In genomic region chr7:142603870-142604448, GRCh38 we compare ENCODE assay signal across 8 cellular contexts.
DNase-seq lines count a peak whose midpoint lies in the region; ATAC-seq and TF ChIP-seq lines count a peak whose summit lies in the region.

No MANE protein-coding gene starts in this region.

- no peaks in the 10 kb centered on the region for H3K9me3 Mint-ChIP-seq in CD8-positive, alpha-beta memory T cell

- no peak for TF ChIP-seq POLR2A in right lobe of liver (IDR thresholded peaks at IDR 0.05)

- in situ Hi-C loops in mammary epithelial cell (cut with MboI; ENCODE audit: low sequenced_read_pairs in 2 of 2) = no loop called here

- no peaks in the 10 kb centered on the region for H3K9me3 ChIP-seq in CD8-positive, alpha-beta memory T cell (ENCODE audit: low read length)
- H3K9me3 ChIP-seq in mammary epithelial cell (replicated peaks; ENCODE audit: insufficient read depth, low read length) (no peaks in the 10 kb centered on the region), right lobe of liver (no peaks in the 10 kb centered on the region)

- WGBS in mammary epithelial cell (ENCODE audit: low coverage, missing lambda C conversion rate) = 17% methylated on average over 9 of the region's 9 CpGs
- 15% methylated on average over 9 of the region's 9 CpGs for WGBS in right lobe of liver (ENCODE audit: insufficient coverage, low coverage, low lambda C conversion rate, missing lambda C conversion rate)

- H3K79me2 ChIP-seq in mammary epithelial cell (ENCODE audit: insufficient read depth, low read length) = no peaks in the 10 kb centered on the region

- H3K4me2 ChIP-seq in mammary epithelial cell (ENCODE audit: insufficient read depth, low read depth, low read length) = peak overlapping the region; percentile 64

- peaks cover 0 to 2% of the 10 kb centered on the region in 2 donors for H3K27me3 Mint-ChIP-seq in CD8-positive, alpha-beta memory T cell

- no peaks in the 10 kb centered on the region for H3K36me3 ChIP-seq in CD8-positive, alpha-beta memory T cell (ENCODE audit: insufficient read depth, low read length)
- H3K36me3 ChIP-seq in mammary epithelial cell (ENCODE audit: insufficient read depth, low read length) = no peaks in the 10 kb centered on the region
- H3K36me3 ChIP-seq in right lobe of liver = no peaks in the 10 kb centered on the region

- no peaks in the 10 kb centered on the region for H3K4me1 ChIP-seq in CD8-positive, alpha-beta memory T cell (ENCODE audit: insufficient read depth, low read length)
- H3K4me1 ChIP-seq in mammary epithelial cell (ENCODE audit: insufficient read depth, low read length) = no peaks in the 10 kb centered on the region
- H3K4me1 ChIP-seq in right lobe of liver = no peaks in the 10 kb centered on the region

- POLR2A ChIA-PET in CD8-positive, alpha-beta memory T cell (lab: Charles Lee) = no interaction called here

- intact Hi-C loops in mammary epithelial cell (cut with micrococcal nuclease) (loop anchor here (1.0 to 10.0 kb wide), 4 partner anchors 28 to 401 kb away; no protein-coding TSS in a partner anchor), right lobe of liver (cut with DNase I) (no loop called here)

- peak; percentile 72 for ATAC-seq in GM19035 (IDR thresholded peaks at IDR 0.05; ENCODE audit: unreplicated experiment)
- peak; percentile 55 to 64 (median 60) for ATAC-seq in right lobe of liver
- ATAC-seq in HG03045 (IDR thresholded peaks at IDR 0.05; ENCODE audit: unreplicated experiment) = no peak

- H3K4me3 Mint-ChIP-seq in CD8-positive, alpha-beta memory T cell = peak overlapping the region in 5 of 7 donors; percentile 11 to 30 (median 29)

- no peak overlapping the region for H3K27ac ChIP-seq in CD8-positive, alpha-beta memory T cell (ENCODE audit: low read depth, low read length)
- no peak overlapping the region for H3K27ac ChIP-seq in mammary epithelial cell (ENCODE audit: insufficient read depth, low read depth, low read length)
- H3K27ac ChIP-seq in right lobe of liver = no peak overlapping the region

- H2AFZ ChIP-seq in mammary epithelial cell (ENCODE audit: low read depth, low read length) = peak overlapping the region; percentile 9

- no peaks in the 10 kb centered on the region for H3K27me3 ChIP-seq in CD8-positive, alpha-beta memory T cell (ENCODE audit: insufficient read depth, low read length, poor library complexity, severe bottlenecking)
- H3K27me3 ChIP-seq in mammary epithelial cell (ENCODE audit: insufficient read depth, low read length) (no peaks in the 10 kb centered on the region), right lobe of liver (no peaks in the 10 kb centered on the region)

- no peak overlapping the region for H3K4me3 ChIP-seq in CD8-positive, alpha-beta memory T cell (ENCODE audit: low read length)
- no peak overlapping the region for H3K4me3 ChIP-seq in mammary epithelial cell (replicated peaks in 1 of 3; ENCODE audit: insufficient read depth in 1 of 3, low read depth in 2 of 3, low read length in 3 of 3)
- no peak overlapping the region for H3K4me3 ChIP-seq in right lobe of liver

- peaks cover 2 to 21% (median 9%) of the 10 kb centered on the region in 3 donors for H3K4me1 Mint-ChIP-seq in CD8-positive, alpha-beta memory T cell

- no TSS peak for BruUV-seq in mammary epithelial cell (replicated peaks; lab: Mats Ljungman, UMichigan)

- H3K9ac ChIP-seq in mammary epithelial cell (ENCODE audit: insufficient read depth, low read length) = no peak overlapping the region

- H3K36me3 Mint-ChIP-seq in CD8-positive, alpha-beta memory T cell = no peaks in the 10 kb centered on the region

- TF ChIP-seq CTCF in mammary epithelial cell (conservative IDR thresholded peaks at IDR 0.05 in 1 of 2, IDR thresholded peaks at IDR 0.05 in 1 of 2; ENCODE audit: extremely low read depth in 1 of 2, insufficient read depth in 1 of 2, low read depth in 1 of 2, low read length in 2 of 2) (peak; percentile 88 to 89), right lobe of liver (IDR thresholded peaks at IDR 0.05) (peak; percentile 57 to 76 (median 74))

- H4K20me1 ChIP-seq in mammary epithelial cell (ENCODE audit: insufficient read depth, low read length) = no peaks in the 10 kb centered on the region

- dilution Hi-C loops in mammary epithelial cell (cut with HindIII; ENCODE audit: low sequenced_read_pairs) = no loop called here

- CTCF ChIA-PET in CD8-positive, alpha-beta memory T cell (lab: Charles Lee) = interaction anchor here (0.7 to 1.8 kb wide), 9 partner anchors 9 to 613 kb away, joined by 3 to 6 read pairs (median 4); no protein-coding TSS in a partner anchor
- CTCF ChIA-PET in mammary epithelial cell (lab: Charles Lee; ENCODE audit: low non-redundant PET) = interaction anchor here (0.5 to 1.0 kb wide), 7 partner anchors 12 to 207 kb away, joined by 3 to 6 read pairs (median 4); no protein-coding TSS in a partner anchor

- peak in 4 of 5 donors; percentile 27 to 61 (median 44) for DNase-seq in CD8-positive, alpha-beta memory T cell
- peak; percentile 89 for DNase-seq in NAMALWA (ENCODE audit: low spot score)
- peak in 4 of 5 experiments; percentile 17 to 62 (median 24) for DNase-seq in T-helper 2 cell
- DNase-seq in mammary epithelial cell = peak; percentile 32
- no peak for DNase-seq in right lobe of liver
- DNase-seq in stimulated activated naive CD4-positive, alpha-beta T cell treated with Interleukin-2 at 50 U/mL for 16 hours (lab: John Stamatoyannopoulos, UW) = peak; percentile 36

- peak overlapping the region in 1 of 8 donors; percentile 46 for H3K27ac Mint-ChIP-seq in CD8-positive, alpha-beta memory T cell

Comparison
In these comparisons a context has a peak if more than half of its experiments do, and no peak if none do; other contexts are left out.
1. DNase-seq: peak in CD8-positive, alpha-beta memory T cell (4 of 5), NAMALWA (single experiment), T-helper 2 cell (4 of 5), mammary epithelial cell (single experiment) and stimulated activated naive CD4-positive, alpha-beta T cell treated with Interleukin-2 at 50 U/mL for 16 hours (single experiment); none in right lobe of liver (0 of 3).